In the genomic region with DNA sequence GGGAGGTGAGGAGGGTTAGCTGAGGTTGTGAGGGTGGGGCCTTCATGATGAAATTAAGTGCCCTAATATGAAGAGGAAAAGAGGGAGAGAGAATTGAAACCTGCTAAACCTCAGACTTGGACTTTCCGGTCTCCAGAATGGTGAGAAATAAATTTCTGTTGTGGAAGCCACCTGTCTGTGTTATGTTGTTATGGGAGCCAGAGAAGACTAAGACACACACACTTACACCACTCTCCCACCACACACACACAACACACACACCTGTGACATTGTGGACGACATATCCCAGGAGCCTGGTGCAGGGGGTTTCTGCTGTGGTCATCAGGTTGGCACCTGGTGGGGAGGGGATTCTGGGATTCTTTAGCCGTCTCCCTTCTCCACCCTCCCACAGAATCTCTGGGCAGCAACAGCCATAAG, we compare ENCODE assay signal across 1 cellular context.
TF ChIP-seq lines count a peak whose summit lies in the region.

No MANE protein-coding gene starts in this region.

TF ChIP-seq in K562, 482 proteins besides CTCF, POLR2A, EP300 and RAD21:
- TF ChIP-seq TSC22D4 (tag; IDR thresholded peaks at IDR 0.05) = no peak
- TF ChIP-seq NBN (IDR thresholded peaks at IDR 0.05; ENCODE audit: low read depth) = no peak
- TF ChIP-seq, protein P1, sequence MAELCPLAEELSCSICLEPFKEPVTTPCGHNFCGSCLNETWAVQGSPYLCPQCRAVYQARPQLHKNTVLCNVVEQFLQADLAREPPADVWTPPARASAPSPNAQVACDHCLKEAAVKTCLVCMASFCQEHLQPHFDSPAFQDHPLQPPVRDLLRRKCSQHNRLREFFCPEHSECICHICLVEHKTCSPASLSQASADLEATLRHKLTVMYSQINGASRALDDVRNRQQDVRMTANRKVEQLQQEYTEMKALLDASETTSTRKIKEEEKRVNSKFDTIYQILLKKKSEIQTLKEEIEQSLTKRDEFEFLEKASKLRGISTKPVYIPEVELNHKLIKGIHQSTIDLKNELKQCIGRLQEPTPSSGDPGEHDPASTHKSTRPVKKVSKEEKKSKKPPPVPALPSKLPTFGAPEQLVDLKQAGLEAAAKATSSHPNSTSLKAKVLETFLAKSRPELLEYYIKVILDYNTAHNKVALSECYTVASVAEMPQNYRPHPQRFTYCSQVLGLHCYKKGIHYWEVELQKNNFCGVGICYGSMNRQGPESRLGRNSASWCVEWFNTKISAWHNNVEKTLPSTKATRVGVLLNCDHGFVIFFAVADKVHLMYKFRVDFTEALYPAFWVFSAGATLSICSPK (IDR thresholded peaks at IDR 0.05; ENCODE audit: borderline replicate concordance) = no peak
- TF ChIP-seq STAT5B (CRISPR knock-in tag; IDR thresholded peaks at IDR 0.05) = no peak
- no peak for TF ChIP-seq FOXJ2 (tag; IDR thresholded peaks at IDR 0.05)
- TF ChIP-seq TEAD2 (tag; IDR thresholded peaks at IDR 0.05) = no peak
- no peak for TF ChIP-seq ZFP36 (IDR thresholded peaks at IDR 0.05; ENCODE audit: low read depth, low read length, partially characterized antibody)
- TF ChIP-seq ZNF140 (CRISPR knock-in tag; IDR thresholded peaks at IDR 0.05) = no peak
- no peak for TF ChIP-seq PRPF4 (IDR thresholded peaks at IDR 0.05; ENCODE audit: insufficient read depth, low read depth, low read length, poor library complexity, severe bottlenecking)
- TF ChIP-seq SREBF1 (IDR thresholded peaks at IDR 0.05; ENCODE audit: borderline replicate concordance, low read depth, low read length) = no peak
- TF ChIP-seq, protein P2, sequence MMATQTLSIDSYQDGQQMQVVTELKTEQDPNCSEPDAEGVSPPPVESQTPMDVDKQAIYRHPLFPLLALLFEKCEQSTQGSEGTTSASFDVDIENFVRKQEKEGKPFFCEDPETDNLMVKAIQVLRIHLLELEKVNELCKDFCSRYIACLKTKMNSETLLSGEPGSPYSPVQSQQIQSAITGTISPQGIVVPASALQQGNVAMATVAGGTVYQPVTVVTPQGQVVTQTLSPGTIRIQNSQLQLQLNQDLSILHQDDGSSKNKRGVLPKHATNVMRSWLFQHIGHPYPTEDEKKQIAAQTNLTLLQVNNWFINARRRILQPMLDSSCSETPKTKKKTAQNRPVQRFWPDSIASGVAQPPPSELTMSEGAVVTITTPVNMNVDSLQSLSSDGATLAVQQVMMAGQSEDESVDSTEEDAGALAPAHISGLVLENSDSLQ (IDR thresholded peaks at IDR 0.05) = no peak
- no peak for TF ChIP-seq ASH1L (IDR thresholded peaks at IDR 0.05; ENCODE audit: borderline replicate concordance, low read depth, partially characterized antibody)
- no peak for TF ChIP-seq MTF1 (CRISPR knock-in tag; IDR thresholded peaks at IDR 0.05; ENCODE audit: borderline replicate concordance)
- TF ChIP-seq, protein P3, sequence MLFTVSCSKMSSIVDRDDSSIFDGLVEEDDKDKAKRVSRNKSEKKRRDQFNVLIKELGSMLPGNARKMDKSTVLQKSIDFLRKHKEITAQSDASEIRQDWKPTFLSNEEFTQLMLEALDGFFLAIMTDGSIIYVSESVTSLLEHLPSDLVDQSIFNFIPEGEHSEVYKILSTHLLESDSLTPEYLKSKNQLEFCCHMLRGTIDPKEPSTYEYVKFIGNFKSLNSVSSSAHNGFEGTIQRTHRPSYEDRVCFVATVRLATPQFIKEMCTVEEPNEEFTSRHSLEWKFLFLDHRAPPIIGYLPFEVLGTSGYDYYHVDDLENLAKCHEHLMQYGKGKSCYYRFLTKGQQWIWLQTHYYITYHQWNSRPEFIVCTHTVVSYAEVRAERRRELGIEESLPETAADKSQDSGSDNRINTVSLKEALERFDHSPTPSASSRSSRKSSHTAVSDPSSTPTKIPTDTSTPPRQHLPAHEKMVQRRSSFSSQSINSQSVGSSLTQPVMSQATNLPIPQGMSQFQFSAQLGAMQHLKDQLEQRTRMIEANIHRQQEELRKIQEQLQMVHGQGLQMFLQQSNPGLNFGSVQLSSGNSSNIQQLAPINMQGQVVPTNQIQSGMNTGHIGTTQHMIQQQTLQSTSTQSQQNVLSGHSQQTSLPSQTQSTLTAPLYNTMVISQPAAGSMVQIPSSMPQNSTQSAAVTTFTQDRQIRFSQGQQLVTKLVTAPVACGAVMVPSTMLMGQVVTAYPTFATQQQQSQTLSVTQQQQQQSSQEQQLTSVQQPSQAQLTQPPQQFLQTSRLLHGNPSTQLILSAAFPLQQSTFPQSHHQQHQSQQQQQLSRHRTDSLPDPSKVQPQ (CRISPR knock-in tag; IDR thresholded peaks at IDR 0.05; ENCODE audit: borderline replicate concordance) = no peak
- TF ChIP-seq, protein P4, sequence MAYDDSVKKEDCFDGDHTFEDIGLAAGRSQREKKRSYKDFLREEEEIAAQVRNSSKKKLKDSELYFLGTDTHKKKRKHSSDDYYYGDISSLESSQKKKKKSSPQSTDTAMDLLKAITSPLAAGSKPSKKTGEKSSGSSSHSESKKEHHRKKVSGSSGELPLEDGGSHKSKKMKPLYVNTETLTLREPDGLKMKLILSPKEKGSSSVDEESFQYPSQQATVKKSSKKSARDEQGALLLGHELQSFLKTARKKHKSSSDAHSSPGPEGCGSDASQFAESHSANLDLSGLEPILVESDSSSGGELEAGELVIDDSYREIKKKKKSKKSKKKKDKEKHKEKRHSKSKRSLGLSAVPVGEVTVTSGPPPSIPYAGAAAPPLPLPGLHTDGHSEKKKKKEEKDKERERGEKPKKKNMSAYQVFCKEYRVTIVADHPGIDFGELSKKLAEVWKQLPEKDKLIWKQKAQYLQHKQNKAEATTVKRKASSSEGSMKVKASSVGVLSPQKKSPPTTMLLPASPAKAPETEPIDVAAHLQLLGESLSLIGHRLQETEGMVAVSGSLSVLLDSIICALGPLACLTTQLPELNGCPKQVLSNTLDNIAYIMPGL (CRISPR knock-in tag; IDR thresholded peaks at IDR 0.05) = no peak
- TF ChIP-seq, protein P5, sequence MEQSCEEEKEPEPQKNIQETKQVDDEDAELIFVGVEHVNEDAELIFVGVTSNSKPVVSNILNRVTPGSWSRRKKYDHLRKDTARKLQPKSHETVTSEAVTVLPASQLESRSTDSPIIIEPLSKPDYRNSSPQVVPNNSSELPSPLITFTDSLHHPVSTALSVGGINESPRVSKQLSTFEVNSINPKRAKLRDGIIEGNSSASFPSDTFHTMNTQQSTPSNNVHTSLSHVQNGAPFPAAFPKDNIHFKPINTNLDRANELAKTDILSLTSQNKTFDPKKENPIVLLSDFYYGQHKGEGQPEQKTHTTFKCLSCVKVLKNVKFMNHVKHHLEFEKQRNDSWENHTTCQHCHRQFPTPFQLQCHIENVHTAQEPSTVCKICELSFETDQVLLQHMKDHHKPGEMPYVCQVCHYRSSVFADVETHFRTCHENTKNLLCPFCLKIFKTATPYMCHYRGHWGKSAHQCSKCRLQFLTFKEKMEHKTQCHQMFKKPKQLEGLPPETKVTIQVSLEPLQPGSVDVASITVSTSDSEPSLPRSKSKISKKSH (CRISPR knock-in tag; IDR thresholded peaks at IDR 0.05) = no peak
- no peak for TF ChIP-seq ZNF76 (CRISPR knock-in tag; IDR thresholded peaks at IDR 0.05; ENCODE audit: borderline replicate concordance)
